Comparison of ENCODE assay signal across 8 cellular contexts in the genomic region with DNA sequence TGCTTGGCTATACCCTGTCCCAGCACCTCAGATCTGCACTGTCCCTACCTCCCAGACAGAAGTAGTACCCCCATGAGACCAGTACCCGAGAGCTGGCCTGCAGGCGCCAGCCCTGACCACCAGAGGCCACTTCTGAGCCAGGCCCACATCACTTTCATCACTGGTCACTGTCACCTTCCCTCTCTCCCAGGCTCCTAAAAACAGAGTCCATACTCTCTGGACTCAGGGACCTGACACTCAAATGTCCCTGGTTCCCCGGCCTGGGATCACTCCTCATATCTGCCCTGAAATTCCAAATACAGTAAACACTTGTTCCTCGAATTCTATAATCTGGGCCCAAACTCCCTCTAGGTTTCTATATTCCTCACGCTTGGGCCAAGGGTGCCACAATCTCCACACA. TPM values are rescaled to one million over a fixed set of nuclear protein-coding genes. Genes with fewer than 3 reads are reported as not detected.
A peak's percentile ranks its signal among the peaks of the same experiment; 100 is the strongest.
DNase-seq lines count a peak whose midpoint lies in the region; ATAC-seq and TF ChIP-seq lines count a peak whose summit lies in the region.

No MANE protein-coding gene starts in this region.

- H3K27me3 ChIP-seq in WERI-Rb-1 (ENCODE audit: insufficient read depth, low read depth, severe bottlenecking): no peaks in the 10 kb centered on the region

- ATAC-seq in HG03175 (IDR thresholded peaks at IDR 0.05; ENCODE audit: unreplicated experiment) (no peak), HG02981 (IDR thresholded peaks at IDR 0.05; ENCODE audit: unreplicated experiment) (no peak), HG03045 (IDR thresholded peaks at IDR 0.05; ENCODE audit: unreplicated experiment) (no peak)

- no peaks in the 10 kb centered on the region for H3K27me3 Mint-ChIP-seq in Calu3 (ENCODE audit: unreplicated experiment)

- H3K27ac Mint-ChIP-seq in Calu3 (ENCODE audit: unreplicated experiment): no peak overlapping the region

- CTCF ChIA-PET in Calu3 (lab: Charles Lee): no interaction called here

- H3K36me3 ChIP-seq in WERI-Rb-1: peaks cover 10% of the 10 kb centered on the region

- no peak overlapping the region for H3K4me3 ChIP-seq in WERI-Rb-1 (ENCODE audit: low read depth, low read length)

- DNase-seq in Calu3 (peak; percentile 59), HT-29 (ENCODE audit: low spot score) (peak; percentile 45), WERI-Rb-1 (peak; percentile 61), kidney tubule cell (ENCODE audit: low spot score) (peak; percentile 39), G401 (ENCODE audit: low spot score) (no peak)

- H3K4me3 Mint-ChIP-seq in Calu3 (ENCODE audit: low read depth, unreplicated experiment): no peak overlapping the region

- no peaks in the 10 kb centered on the region for H3K9me3 ChIP-seq in WERI-Rb-1 (ENCODE audit: severe bottlenecking)

- H3K4me1 Mint-ChIP-seq in Calu3 (ENCODE audit: low read depth, unreplicated experiment): no peaks in the 10 kb centered on the region

- TF ChIP-seq CTCF in Calu3 (IDR thresholded peaks at IDR 0.05; ENCODE audit: unreplicated experiment) (peak; percentile 75), WERI-Rb-1 (IDR thresholded peaks at IDR 0.05; ENCODE audit: low read depth, low read length) (peak; percentile 97)

- in situ Hi-C loops in G401 (cut with HindIII; ENCODE audit: low sequenced_read_pairs): no loop called here

- no peak overlapping the region for H3K27ac ChIP-seq in WERI-Rb-1

- H3K9me3 Mint-ChIP-seq in Calu3 (ENCODE audit: low read depth, unreplicated experiment): no peaks in the 10 kb centered on the region

- BruUV-seq in Calu3 (replicated peaks; lab: Mats Ljungman, UMichigan): no TSS peak

- intact Hi-C loops in Calu3 (cut with micrococcal nuclease; ENCODE audit: unreplicated experiment): no loop called here

- H3K36me3 Mint-ChIP-seq in Calu3 (ENCODE audit: insufficient read depth, unreplicated experiment): peaks cover 7% of the 10 kb centered on the region

RNA-seq across cellular contexts. Expression of gene TMEM53, which starts 18.7 kb away (rescaled TPM):
- total RNA-seq in Calu3 (2022): 10.9 and 13.3 TPM in 2 replicates
- 19.5 and 27.5 TPM in 2 replicates for total RNA-seq in HT-29 (2014; rRNA removed; shearing (Covaris generic))
- total RNA-seq in G401 (2014; rRNA removed; shearing (Covaris generic)): 17.7 and 23.1 TPM in 2 replicates

RNA-seq across cellular contexts. Expression of gene ARMH1, which starts 18.9 kb away (rescaled TPM):
- 4.7 and 5.8 TPM in 2 replicates for total RNA-seq in Calu3 (2022)
- total RNA-seq in HT-29 (2014; rRNA removed; shearing (Covaris generic)): 0.15 and 0.99 TPM in 2 replicates
- total RNA-seq in G401 (2014; rRNA removed; shearing (Covaris generic)): 2.2 TPM in 1 of 2 replicates, not detected in the other
